In genomic region chr10:11610855-11611247, GRCh38 we compare ENCODE assay signal across 8 cellular contexts. TPM values are rescaled to one million over a fixed set of nuclear protein-coding genes. Genes with fewer than 3 reads are reported as not detected.
DNase-seq lines count a peak whose midpoint lies in the region; ATAC-seq and TF ChIP-seq lines count a peak whose summit lies in the region.

No MANE protein-coding gene starts in this region.

- peaks cover 44% of the 10 kb centered on the region for H3K4me1 ChIP-seq in Caco-2

- DNase-seq in Caco-2 = peak; percentile 48 to 60
- DNase-seq in NAMALWA (ENCODE audit: low spot score) = peak; percentile 76
- DNase-seq in activated naive CD4-positive, alpha-beta T cell treated with anti-CD3 and anti-CD28 coated beads, Interleukin-2, amount 10 ng/mL, durations not matched to agents 7 days and 5 days = peak; percentile 48
- DNase-seq in germinal center (ENCODE audit: low spot score) = peak; percentile 45
- no peak for DNase-seq in osteocyte (ENCODE audit: extremely low spot score, unreplicated experiment)
- DNase-seq in NCI-H1436 (lab: John Stamatoyannopoulos, UW) = no peak
- DNase-seq in NCI-H526 treated with DMSO at 0.1 percent for 48 hours (lab: John Stamatoyannopoulos, UW) = no peak

- CTCF ChIA-PET in Caco-2 (lab: Charles Lee) = no interaction called here
- CTCF ChIA-PET in activated naive CD4-positive, alpha-beta T cell treated with anti-CD3 and anti-CD28 coated beads, Interleukin-2, amount 10 ng/mL, durations not matched to agents 7 days and 5 days (lab: Charles Lee) = no interaction called here

- no peaks in the 10 kb centered on the region for H3K9me3 ChIP-seq in Caco-2

- no TSS peak for BruUV-seq in Caco-2 (replicated peaks; lab: Mats Ljungman, UMichigan)

- H3K9me3 Mint-ChIP-seq in Caco-2 (ENCODE audit: unreplicated experiment) (no peaks in the 10 kb centered on the region), osteocyte (ENCODE audit: unreplicated experiment) (no peaks in the 10 kb centered on the region)
- H3K9me3 Mint-ChIP-seq in activated naive CD4-positive, alpha-beta T cell treated with anti-CD3 and anti-CD28 coated beads, Interleukin-2, amount 10 ng/mL, durations not matched to agents 7 days and 5 days = no peaks in the 10 kb centered on the region

- intact Hi-C loops in Caco-2 (cut with micrococcal nuclease; ENCODE audit: unreplicated experiment) = loop anchor here (1.0 to 2.0 kb wide), 4 partner anchors 8 to 147 kb away; no protein-coding TSS in a partner anchor

- peak overlapping the region; percentile 94 for H3K4me3 ChIP-seq in Caco-2 (ENCODE audit: low read depth, low read length)

- H3K4me3 Mint-ChIP-seq in Caco-2 (ENCODE audit: unreplicated experiment) (peak overlapping the region; percentile 82), osteocyte (ENCODE audit: unreplicated experiment) (peak overlapping the region; percentile 88)
- peak overlapping the region; percentile 84 for H3K4me3 Mint-ChIP-seq in activated naive CD4-positive, alpha-beta T cell treated with anti-CD3 and anti-CD28 coated beads, Interleukin-2, amount 10 ng/mL, durations not matched to agents 7 days and 5 days

- peak overlapping the region; percentile 72 for H3K27ac Mint-ChIP-seq in Caco-2 (ENCODE audit: unreplicated experiment)
- H3K27ac Mint-ChIP-seq in activated naive CD4-positive, alpha-beta T cell treated with anti-CD3 and anti-CD28 coated beads, Interleukin-2, amount 10 ng/mL, durations not matched to agents 7 days and 5 days = peak overlapping the region; percentile 28
- H3K27ac Mint-ChIP-seq in osteocyte (ENCODE audit: unreplicated experiment) = peak overlapping the region; percentile 73

- H3K36me3 Mint-ChIP-seq in Caco-2 (ENCODE audit: insufficient read depth, unreplicated experiment) = peaks cover 6% of the 10 kb centered on the region
- peaks cover 2% of the 10 kb centered on the region for H3K36me3 Mint-ChIP-seq in activated naive CD4-positive, alpha-beta T cell treated with anti-CD3 and anti-CD28 coated beads, Interleukin-2, amount 10 ng/mL, durations not matched to agents 7 days and 5 days
- peaks cover 3% of the 10 kb centered on the region for H3K36me3 Mint-ChIP-seq in osteocyte (ENCODE audit: unreplicated experiment)

- POLR2A ChIA-PET in Caco-2 (lab: Charles Lee) = no interaction called here

- H3K4me1 Mint-ChIP-seq in Caco-2 (ENCODE audit: low read depth, unreplicated experiment) (peaks cover 28% of the 10 kb centered on the region), osteocyte (ENCODE audit: unreplicated experiment) (peaks cover 24% of the 10 kb centered on the region)
- peaks cover 54% of the 10 kb centered on the region for H3K4me1 Mint-ChIP-seq in activated naive CD4-positive, alpha-beta T cell treated with anti-CD3 and anti-CD28 coated beads, Interleukin-2, amount 10 ng/mL, durations not matched to agents 7 days and 5 days

- no peaks in the 10 kb centered on the region for H3K27me3 Mint-ChIP-seq in Caco-2 (ENCODE audit: insufficient read depth, unreplicated experiment)
- H3K27me3 Mint-ChIP-seq in activated naive CD4-positive, alpha-beta T cell treated with anti-CD3 and anti-CD28 coated beads, Interleukin-2, amount 10 ng/mL, durations not matched to agents 7 days and 5 days = peaks cover 35% of the 10 kb centered on the region
- no peaks in the 10 kb centered on the region for H3K27me3 Mint-ChIP-seq in osteocyte (ENCODE audit: unreplicated experiment)

- ATAC-seq in GM21723 (IDR thresholded peaks at IDR 0.05; ENCODE audit: unreplicated experiment) = peak; percentile 9

- TF ChIP-seq CTCF in Caco-2 (IDR thresholded peaks at IDR 0.05; ENCODE audit: insufficient read depth in 1 of 2, low read depth in 1 of 2, low read length in 1 of 2, severe bottlenecking in 1 of 2, unreplicated experiment in 1 of 2) (no peak), osteocyte (IDR thresholded peaks at IDR 0.05) (no peak)

- no peaks in the 10 kb centered on the region for H3K36me3 ChIP-seq in Caco-2 (ENCODE audit: control insufficient read depth, insufficient read depth, low read length)

- no peaks in the 10 kb centered on the region for H3K27me3 ChIP-seq in Caco-2 (replicated peaks; ENCODE audit: control insufficient read depth, insufficient read depth, low read length)

RNA-seq across cellular contexts. Expression of gene USP6NL, which starts 0.6 kb away (rescaled TPM):
- total RNA-seq in Caco-2 (2022) (34.1 and 35.6 TPM in 2 replicates), osteocyte (13.8 and 17.0 TPM in 2 replicates)

Comparison
In these comparisons a context has a peak if more than half of its experiments do, and no peak if none do; other contexts are left out.
1. DNase-seq: peak in Caco-2 (2 of 2), NAMALWA (single experiment), activated naive CD4-positive, alpha-beta T cell treated with anti-CD3 and anti-CD28 coated beads, Interleukin-2, amount 10 ng/mL, durations not matched to agents 7 days and 5 days (single experiment) and germinal center (single experiment); none in osteocyte (single experiment), NCI-H1436 (single experiment) and NCI-H526 treated with DMSO at 0.1 percent for 48 hours (single experiment).
2. Peak in every context shown above with its lines, with median percentiles within 50 percentile points of each other: H3K27ac Mint-ChIP-seq and H3K4me3 Mint-ChIP-seq.